23 cellular contexts compared by ENCODE assay signal in genomic region chr1:20819818-20820217, GRCh38.
"Had no signal": no experiment of that assay in that cellular context is flagged by ENCODE, and none has a peak within 500 bp of the region (broad histone marks: within the 10 kb centered on the region; RNA-seq: fewer than 3 reads in every experiment).

No MANE protein-coding gene starts in this region.

- DNase-seq: dorsolateral prefrontal cortex; effector CD4-positive, alpha-beta T cell; head of caudate nucleus; left cardiac atrium; left lung; mesendoderm; midbrain; naive thymus-derived CD4-positive, alpha-beta T cell; occipital lobe; ovary; posterior cingulate gyrus; psoas muscle; right cardiac atrium; sigmoid colon; stimulated activated CD4-positive, alpha-beta T cell treated with anti-CD3 and anti-CD28 coated beads, Interleukin-2, amount 100 ng/mL, for 24 hours; stimulated activated CD4-positive, alpha-beta T cell treated with anti-CD3 and anti-CD28 coated beads, Interleukin-4, amount 100 ng/mL, for 24 hours; stimulated activated naive CD8-positive, alpha-beta T cell treated with anti-CD3 and anti-CD28 coated beads, Interleukin-15, Interleukin-2, amounts not matched to agents 100 U/mL and 50 U/mL, for 24 hours; substantia nigra; testis; tibial artery had no signal

- H3K9me3 Mint-ChIP-seq: naive thymus-derived CD4-positive, alpha-beta T cell; nephron; stimulated activated effector memory CD8-positive, alpha-beta T cell treated with anti-CD3 and anti-CD28 coated beads, Interleukin-12 subunit alpha, Interleukin-12 subunit beta, amount 100 ng/mL, for 72 hours had no signal

- H3K9me3 ChIP-seq: left lung, ovary, psoas muscle, sigmoid colon, testis, tibial artery, upper lobe of left lung had no signal

- H3K36me3 ChIP-seq: ovary had no signal

- H3K4me1 Mint-ChIP-seq: nephron; stimulated activated effector memory CD8-positive, alpha-beta T cell treated with anti-CD3 and anti-CD28 coated beads, Interleukin-12 subunit alpha, Interleukin-12 subunit beta, amount 100 ng/mL, for 72 hours had no signal

- ATAC-seq: left cardiac atrium; left lung; naive thymus-derived CD4-positive, alpha-beta T cell; psoas muscle; stimulated activated effector memory CD8-positive, alpha-beta T cell treated with anti-CD3 and anti-CD28 coated beads, Interleukin-12 subunit alpha, Interleukin-12 subunit beta, amount 100 ng/mL, for 72 hours; stimulated activated naive CD8-positive, alpha-beta T cell treated with anti-CD3 and anti-CD28 coated beads, Interleukin-15, Interleukin-2, amounts not matched to agents 100 U/mL and 50 U/mL, for 24 hours had no signal

- H3K27ac ChIP-seq: left lung, ovary, psoas muscle, sigmoid colon, testis, tibial artery, upper lobe of left lung had no signal

- H3K4me3 Mint-ChIP-seq: naive thymus-derived CD4-positive, alpha-beta T cell; nephron; stimulated activated effector memory CD8-positive, alpha-beta T cell treated with anti-CD3 and anti-CD28 coated beads, Interleukin-12 subunit alpha, Interleukin-12 subunit beta, amount 100 ng/mL, for 72 hours had no signal

- H3K4me3 ChIP-seq: dorsolateral prefrontal cortex, left lung, ovary, psoas muscle, sigmoid colon, testis, tibial artery, upper lobe of left lung had no signal

- H3K27ac Mint-ChIP-seq: naive thymus-derived CD4-positive, alpha-beta T cell; nephron; stimulated activated effector memory CD8-positive, alpha-beta T cell treated with anti-CD3 and anti-CD28 coated beads, Interleukin-12 subunit alpha, Interleukin-12 subunit beta, amount 100 ng/mL, for 72 hours had no signal

- H3K27me3 Mint-ChIP-seq: naive thymus-derived CD4-positive, alpha-beta T cell had no signal

- H3K4me1 ChIP-seq: left lung, sigmoid colon, testis, tibial artery, upper lobe of left lung had no signal

- H3K27me3 ChIP-seq: dorsolateral prefrontal cortex, left lung, ovary, sigmoid colon, testis, tibial artery, upper lobe of left lung had no signal
